19 cellular contexts compared by ENCODE assay signal in the genomic region with DNA sequence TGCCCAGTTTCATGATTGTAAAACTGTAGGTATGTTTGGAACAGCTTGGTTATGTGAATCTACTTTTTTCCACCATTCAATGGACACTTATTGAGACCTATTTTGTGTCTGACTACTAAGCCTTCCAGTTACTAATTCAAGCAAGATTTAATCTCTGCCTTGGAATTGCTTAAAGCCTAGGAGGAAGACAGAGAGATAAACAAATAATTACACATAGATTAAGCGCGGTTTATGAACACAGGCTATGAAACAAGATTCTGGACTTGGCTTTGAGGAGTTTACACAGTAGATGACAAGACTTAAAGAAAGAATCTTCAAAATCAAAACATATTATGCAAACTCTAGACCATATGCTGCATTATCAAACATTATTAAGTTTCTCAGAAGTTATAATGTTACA.
DNase-seq lines count a peak whose midpoint lies in the region; ATAC-seq, FAIRE-seq and TF ChIP-seq lines count a peak whose summit lies in the region.
"Had no signal": no experiment of that assay in that cellular context is flagged by ENCODE, and none has a peak within 500 bp of the region (broad histone marks: within the 10 kb centered on the region; RNA-seq: fewer than 3 reads in every experiment).

No MANE protein-coding gene starts in this region.

- FAIRE-seq in astrocyte (lab: Jason Lieb, UNC) = no peak
- FAIRE-seq: GM12878, GM19239, H54, HepG2 had no signal

- H3K4me3 ChIP-seq in astrocyte (ENCODE audit: insufficient read depth, low read depth, low read length) = no peak overlapping the region
- H3K4me3 ChIP-seq in mesenchymal stem cell (ENCODE audit: insufficient read depth in 1 of 2, low read depth in 1 of 2, low read length in 2 of 2) = no peak overlapping the region
- H3K4me3 ChIP-seq: BLaER1, GM12878 had no signal

- no peaks in the 10 kb centered on the region for H3K79me2 ChIP-seq in astrocyte (ENCODE audit: insufficient read depth, low read length)

- DNase-seq in NCI-H82 (lab: John Stamatoyannopoulos, UW) = peak; percentile 1
- no peak for DNase-seq in NCI-H82 treated with DMSO at 0.1 percent for 48 hours (lab: John Stamatoyannopoulos, UW; ENCODE audit: unreplicated experiment)
- peak; percentile 16 for DNase-seq in astrocyte (ENCODE audit: low read depth)
- peak; percentile 36 for DNase-seq in mesenchymal stem cell
- no peak for DNase-seq in activated CD4-positive, alpha-beta T cell treated with anti-CD3 and anti-CD28 coated beads, Interleukin-2, amount 50 U/mL, for 1 hour
- no peak for DNase-seq in endothelial cell (ENCODE audit: low spot score)
- DNase-seq: 8988T; Calu3; CD8-positive, alpha-beta T cell; DMS79 treated with DMSO at 0.1 percent for 48 hours; HCEC 1CT; HFFc6; KG1 had no signal

- H2BK15ac ChIP-seq in mesenchymal stem cell (ENCODE audit: low read depth, poor library complexity, severe bottlenecking) = no peak overlapping the region

- H3K27ac Mint-ChIP-seq in astrocyte (ENCODE audit: unreplicated experiment) (no peak overlapping the region), endothelial cell (ENCODE audit: unreplicated experiment) (no peak overlapping the region)
- H3K27ac Mint-ChIP-seq: CD8-positive, alpha-beta T cell; HFFc6 had no signal

- H3K9me3 Mint-ChIP-seq in astrocyte (ENCODE audit: unreplicated experiment) = peaks cover 4% of the 10 kb centered on the region
- H3K9me3 Mint-ChIP-seq in endothelial cell (ENCODE audit: unreplicated experiment) = no peaks in the 10 kb centered on the region
- H3K9me3 Mint-ChIP-seq: CD8-positive, alpha-beta T cell had no signal

- no peaks in the 10 kb centered on the region for H3K36me3 Mint-ChIP-seq in astrocyte (ENCODE audit: low read depth, unreplicated experiment)
- H3K36me3 Mint-ChIP-seq in endothelial cell (ENCODE audit: low read depth, unreplicated experiment) = no peaks in the 10 kb centered on the region
- H3K36me3 Mint-ChIP-seq: CD8-positive, alpha-beta T cell had no signal

- no peak overlapping the region for H3K27ac ChIP-seq in astrocyte (ENCODE audit: low read depth, low read length)
- H3K27ac ChIP-seq in mesenchymal stem cell (ENCODE audit: low read length, poor library complexity, severe bottlenecking) = no peak overlapping the region
- H3K27ac ChIP-seq: BLaER1 had no signal

- H3K14ac ChIP-seq in mesenchymal stem cell (ENCODE audit: low read length in 2 of 2) = no peak overlapping the region

- no peak overlapping the region for H2BK12ac ChIP-seq in mesenchymal stem cell (ENCODE audit: low read length in 2 of 2)

- peaks cover 13% of the 10 kb centered on the region for H3K4me1 ChIP-seq in astrocyte (ENCODE audit: insufficient read depth, low read length)
- no peaks in the 10 kb centered on the region for H3K4me1 ChIP-seq in mesenchymal stem cell (ENCODE audit: control insufficient read depth, insufficient read depth, low read depth, low read length)

- H3K27me3 Mint-ChIP-seq in astrocyte (ENCODE audit: low read depth, unreplicated experiment) (no peaks in the 10 kb centered on the region), endothelial cell (ENCODE audit: unreplicated experiment) (no peaks in the 10 kb centered on the region)

- H3K4me2 ChIP-seq in astrocyte (ENCODE audit: low read length) (no peak overlapping the region), mesenchymal stem cell (ENCODE audit: low read length, poor library complexity, severe bottlenecking) (no peak overlapping the region)
- H3K4me2 ChIP-seq: BLaER1 had no signal

- no peak overlapping the region for H2BK120ac ChIP-seq in mesenchymal stem cell (ENCODE audit: low read depth, low read length)

- no peak overlapping the region for H4K91ac ChIP-seq in mesenchymal stem cell (ENCODE audit: low read length)

- H2AK5ac ChIP-seq in mesenchymal stem cell (ENCODE audit: low read length, severe bottlenecking) = no peak overlapping the region

- H2AFZ ChIP-seq in astrocyte (ENCODE audit: low read depth, low read length) (no peak overlapping the region), mesenchymal stem cell (ENCODE audit: low read depth, low read length) (no peak overlapping the region)

- H4K20me1 ChIP-seq in astrocyte (ENCODE audit: insufficient read depth, low read length) = no peaks in the 10 kb centered on the region
- H4K20me1 ChIP-seq: BLaER1 had no signal

- no peak overlapping the region for H3K18ac ChIP-seq in mesenchymal stem cell (ENCODE audit: low read depth in 1 of 2, low read length in 2 of 2)

- no peak overlapping the region for H4K8ac ChIP-seq in mesenchymal stem cell (ENCODE audit: low read length)

- no CpG with 5 or more reads among the region's 2 CpGs for WGBS in mesenchymal stem cell

- H3K79me1 ChIP-seq in mesenchymal stem cell (replicated peaks; ENCODE audit: low read length, poor library complexity, severe bottlenecking) = no peaks in the 10 kb centered on the region

- H3K4me3 Mint-ChIP-seq in astrocyte (ENCODE audit: unreplicated experiment) (no peak overlapping the region), endothelial cell (ENCODE audit: unreplicated experiment) (no peak overlapping the region)
- H3K4me3 Mint-ChIP-seq: CD8-positive, alpha-beta T cell; HFFc6 had no signal

- H3K23ac ChIP-seq in mesenchymal stem cell (ENCODE audit: low read length in 2 of 2) = no peak overlapping the region

- peaks cover 12% of the 10 kb centered on the region for H3K4me1 Mint-ChIP-seq in astrocyte (ENCODE audit: low read depth, unreplicated experiment)
- peaks cover 1% of the 10 kb centered on the region for H3K4me1 Mint-ChIP-seq in endothelial cell (ENCODE audit: unreplicated experiment)

- no peak overlapping the region for H3K4ac ChIP-seq in mesenchymal stem cell (ENCODE audit: low read depth in 1 of 2, low read length in 2 of 2)

- no peak for ATAC-seq in HG02642 (IDR thresholded peaks at IDR 0.05; ENCODE audit: poor library complexity, unreplicated experiment)
- ATAC-seq: CD8-positive, alpha-beta T cell; GM12878; HepG2 had no signal

- H3K36me3 ChIP-seq in astrocyte (ENCODE audit: insufficient read depth, low read length) (no peaks in the 10 kb centered on the region), mesenchymal stem cell (ENCODE audit: control insufficient read depth in 1 of 2, insufficient read depth in 2 of 2, low read depth in 1 of 2, low read length in 2 of 2) (no peaks in the 10 kb centered on the region)
- H3K36me3 ChIP-seq: BLaER1 had no signal

- no peaks in the 10 kb centered on the region for H3K27me3 ChIP-seq in astrocyte (ENCODE audit: insufficient read depth, low read length)
- no peaks in the 10 kb centered on the region for H3K27me3 ChIP-seq in mesenchymal stem cell (ENCODE audit: control insufficient read depth in 1 of 2, insufficient read depth in 1 of 2, low read length in 2 of 2)
- H3K27me3 ChIP-seq: BLaER1 had no signal

- H3K9ac ChIP-seq in astrocyte (ENCODE audit: low read length) (no peak overlapping the region), mesenchymal stem cell (ENCODE audit: low read length) (no peak overlapping the region)
- H3K9ac ChIP-seq: BLaER1 had no signal

- H3K9me3 ChIP-seq in astrocyte (ENCODE audit: insufficient read depth, low read depth, low read length) (no peaks in the 10 kb centered on the region), mesenchymal stem cell (ENCODE audit: control insufficient read depth, low read length) (no peaks in the 10 kb centered on the region)

- TF ChIP-seq CTCF in astrocyte (IDR thresholded peaks at IDR 0.05; ENCODE audit: insufficient read depth, low read depth, low read length) (no peak), endothelial cell (IDR thresholded peaks at IDR 0.05; ENCODE audit: unreplicated experiment) (no peak)

- no peak overlapping the region for H2BK5ac ChIP-seq in mesenchymal stem cell (ENCODE audit: low read depth, low read length, poor library complexity, severe bottlenecking)

Comparison
In these comparisons a context has a peak if more than half of its experiments do, and no peak if none do; other contexts are left out.
1. DNase-seq: peak in NCI-H82 (single experiment), astrocyte (single experiment) and mesenchymal stem cell (single experiment); none in NCI-H82 treated with DMSO at 0.1 percent for 48 hours (single experiment), activated CD4-positive, alpha-beta T cell treated with anti-CD3 and anti-CD28 coated beads, Interleukin-2, amount 50 U/mL, for 1 hour (single experiment) and endothelial cell (single experiment).